In genomic region chr16:2964416-2965223, GRCh38 we compare ENCODE assay signal across 8 cellular contexts. TPM values are rescaled to one million over a fixed set of nuclear protein-coding genes. Genes with fewer than 3 reads are reported as not detected.
DNase-seq lines count a peak whose midpoint lies in the region; ATAC-seq and TF ChIP-seq lines count a peak whose summit lies in the region.

No MANE protein-coding gene starts in this region.

- H3K27me3 ChIP-seq in parathyroid adenoma (ENCODE audit: control insufficient read depth, insufficient read depth, low read length), result no peaks in the 10 kb centered on the region

- H3K4me3 Mint-ChIP-seq in effector memory CD8-positive, alpha-beta T cell, result peak overlapping the region; percentile 78 to 80

- H3K27ac ChIP-seq in parathyroid adenoma, result peak overlapping the region; percentile 20

- H3K36me3 ChIP-seq in parathyroid adenoma (ENCODE audit: control insufficient read depth, insufficient read depth, low read length), result no peaks in the 10 kb centered on the region

- peaks cover 15 to 26% of the 10 kb centered on the region in 2 donors for H3K4me1 Mint-ChIP-seq in effector memory CD8-positive, alpha-beta T cell (ENCODE audit: low read depth in 2 of 2)

- peak overlapping the region in 1 of 2 donors; percentile 53 for H3K27ac Mint-ChIP-seq in effector memory CD8-positive, alpha-beta T cell

- H2AFZ ChIP-seq in parathyroid adenoma, result peak overlapping the region; percentile 70

- peaks cover 2% of the 10 kb centered on the region for H3K36me3 Mint-ChIP-seq in effector memory CD8-positive, alpha-beta T cell (ENCODE audit: insufficient read depth)

- ATAC-seq in effector memory CD8-positive, alpha-beta T cell (replicated peaks), result peak; percentile 28
- ATAC-seq in HG03378 (IDR thresholded peaks at IDR 0.05; ENCODE audit: unreplicated experiment) (no peak), HG02798 (IDR thresholded peaks at IDR 0.05; ENCODE audit: poor library complexity, unreplicated experiment) (no peak)

- peak; percentile 56 to 67 for DNase-seq in AML-193 (lab: John Stamatoyannopoulos, UW)
- DNase-seq in GM19238 (ENCODE audit: insufficient read length, low spot score), result peak; percentile 71
- DNase-seq in NCI-H460 (ENCODE audit: extremely low read depth, low read depth), result peak; percentile 56
- peak in 3 of 4 experiments; percentile 27 to 42 (median 35) for DNase-seq in activated CD4-positive, CD25-positive, alpha-beta regulatory T cell (lab: John Stamatoyannopoulos, UW)
- DNase-seq in effector memory CD8-positive, alpha-beta T cell, result peak; percentile 46 to 49 (median 48)

- no peaks in the 10 kb centered on the region for H3K9me3 Mint-ChIP-seq in effector memory CD8-positive, alpha-beta T cell

- peaks cover 34 to 59% of the 10 kb centered on the region in 2 donors for H3K27me3 Mint-ChIP-seq in effector memory CD8-positive, alpha-beta T cell

- TF ChIP-seq CTCF in parathyroid adenoma (IDR thresholded peaks at IDR 0.05), result no peak

- H3K9me3 ChIP-seq in parathyroid adenoma (ENCODE audit: control insufficient read depth, low read length), result no peaks in the 10 kb centered on the region

- peak overlapping the region; percentile 66 for H3K4me2 ChIP-seq in parathyroid adenoma (ENCODE audit: low read length)

- no peak overlapping the region for H3K9ac ChIP-seq in parathyroid adenoma

- no peaks in the 10 kb centered on the region for H3K79me2 ChIP-seq in parathyroid adenoma

- H3K4me1 ChIP-seq in parathyroid adenoma, result peaks cover 24% of the 10 kb centered on the region

- H3K4me3 ChIP-seq in parathyroid adenoma (ENCODE audit: low read depth, low read length), result peak overlapping the region; percentile 9

RNA-seq across cellular contexts. Expression of gene KREMEN2, which starts 0.5 kb away (rescaled TPM):
- total RNA-seq in NCI-H460 (2014; rRNA removed; shearing (Covaris generic)), result 1.5 and 2.7 TPM in 2 replicates
- polyA plus RNA-seq in NCI-H460 (2014; cell fraction: nucleus; rRNA removed), result 19.9 and 24.9 TPM in 2 replicates

RNA-seq across cellular contexts. Expression of gene PAQR4, which starts 4.5 kb away (rescaled TPM):
- 19.0 and 24.4 TPM in 2 replicates for total RNA-seq in NCI-H460 (2014; rRNA removed; shearing (Covaris generic))
- polyA plus RNA-seq in NCI-H460 (2014; cell fraction: nucleus; rRNA removed), result 77.8 and 97.7 TPM in 2 replicates

RNA-seq across cellular contexts. Expression of gene PKMYT1, which starts 15.6 kb away (rescaled TPM):
- total RNA-seq in NCI-H460 (2014; rRNA removed; shearing (Covaris generic)), result 14.8 and 18.9 TPM in 2 replicates
- polyA plus RNA-seq in NCI-H460 (2014; cell fraction: nucleus; rRNA removed), result 274 and 372 TPM in 2 replicates

RNA-seq across cellular contexts. Expression of gene CLDN9, which starts 48.1 kb away (rescaled TPM):
- 0.05 and 0.14 TPM in 2 replicates for total RNA-seq in NCI-H460 (2014; rRNA removed; shearing (Covaris generic))
- polyA plus RNA-seq in NCI-H460 (2014; cell fraction: nucleus; rRNA removed), result 0.14 TPM in 1 of 2 replicates, not detected in the other

RNA-seq across cellular contexts. Expression of gene FLYWCH1, which starts 52.9 kb away (rescaled TPM):
- total RNA-seq in NCI-H460 (2014; rRNA removed; shearing (Covaris generic)), result 26.6 and 29.4 TPM in 2 replicates
- 113 and 132 TPM in 2 replicates for polyA plus RNA-seq in NCI-H460 (2014; cell fraction: nucleus; rRNA removed)
